ENCODE assay signal across 29 cellular contexts in genomic region chr6:138347840-138348239, GRCh38. TPM values are rescaled to one million over a fixed set of nuclear protein-coding genes. Genes with fewer than 3 reads are reported as not detected.
"Had no signal": no experiment of that assay in that cellular context is flagged by ENCODE, and none has a peak within 500 bp of the region (broad histone marks: within the 10 kb centered on the region; RNA-seq: fewer than 3 reads in every experiment).

No MANE protein-coding gene starts in this region.

- H3K27ac ChIP-seq: gastrocnemius medialis, lower lobe of right lung, ovary, psoas muscle, skin epidermis, spleen, thoracic aorta, tibial nerve, upper lobe of left lung had no signal

- DNase-seq: cortex of kidney; effector memory CD8-positive, alpha-beta T cell; foreskin fibroblast; gastrocnemius medialis; head of caudate nucleus; left ventricle myocardium superior; lower lobe of right lung; natural killer cell; occipital lobe; ovary; posterior cingulate gyrus; psoas muscle; right cardiac atrium; spleen; stimulated activated CD4-positive, alpha-beta T cell treated with anti-CD3 and anti-CD28 coated beads, Interleukin-4, amount 100 ng/mL, for 4 hours; upper lobe of left lung had no signal

- FAIRE-seq: endometrium, keratinocyte, urothelium cell line had no signal

- ATAC-seq: effector memory CD8-positive, alpha-beta T cell; gastrocnemius medialis; left ventricle myocardium superior; lower lobe of right lung; natural killer cell; psoas muscle; right cardiac atrium; stimulated activated memory B cell treated with anti-CD40 and anti-IgM and Interleukin-4, amounts not matched to agents 10 μg/mL and 1 μg/mL and 100 μg/mL, for 72 hours had no signal

- H3K27me3 ChIP-seq: gastrocnemius medialis, ovary, tibial nerve, upper lobe of left lung had no signal

- H3K9me3 ChIP-seq: gastrocnemius medialis, lower lobe of right lung, ovary, psoas muscle, spleen, thoracic aorta, tibial nerve, upper lobe of left lung had no signal

- H3K4me3 ChIP-seq: gastrocnemius medialis, lower lobe of right lung, ovary, psoas muscle, skin epidermis, spleen, thoracic aorta, tibial nerve, upper lobe of left lung had no signal

- H3K36me3 ChIP-seq: gastrocnemius medialis, lower lobe of right lung, ovary, spleen, thoracic aorta, tibial nerve, upper lobe of left lung had no signal

- H3K4me1 ChIP-seq: gastrocnemius medialis, lower lobe of right lung, psoas muscle, spleen, tibial nerve, upper lobe of left lung had no signal

RNA-seq across cellular contexts. Expression of gene SMIM28, which starts 29.9 kb away (rescaled TPM):
- total RNA-seq: dermis microvascular lymphatic vessel endothelial cell, gastrocnemius medialis, glomerular endothelial cell, left ventricle myocardium superior, lower lobe of right lung, mononuclear cell, natural killer cell, occipital lobe, ovary, psoas muscle, renal cortical epithelial cell, right cardiac atrium, spleen, thoracic aorta, tibial nerve, upper lobe of left lung had no signal
- polyA plus RNA-seq: esophagus, keratinocyte, neural cell, ovary, psoas muscle, right cardiac atrium, spleen had no signal
